17 cellular contexts compared by ENCODE assay signal in genomic region chr20:58636983-58637421, GRCh38. TPM values are rescaled to one million over a fixed set of nuclear protein-coding genes. Genes with fewer than 3 reads are reported as not detected.
DNase-seq lines count a peak whose midpoint lies in the region; ATAC-seq, FAIRE-seq and TF ChIP-seq lines count a peak whose summit lies in the region.
"Had no signal": no experiment of that assay in that cellular context is flagged by ENCODE, and none has a peak within 500 bp of the region (broad histone marks: within the 10 kb centered on the region; RNA-seq: fewer than 3 reads in every experiment).

No MANE protein-coding gene starts in this region.

- H3K79me1 ChIP-seq in H1 (ENCODE audit: low read depth, low read length), result no peaks in the 10 kb centered on the region

- H2BK5ac ChIP-seq in H1 (ENCODE audit: low read depth, low read length), result no peak overlapping the region

- H3K27me3 Mint-ChIP-seq in Caco-2 (ENCODE audit: insufficient read depth, unreplicated experiment), result peaks cover 13% of the 10 kb centered on the region
- H3K27me3 Mint-ChIP-seq in naive thymus-derived CD8-positive, alpha-beta T cell, result peaks cover 0 to 3% (median 1%) of the 10 kb centered on the region in 5 donors

- no peak overlapping the region for H3K4me3 ChIP-seq in Caco-2 (ENCODE audit: low read depth, low read length)
- no peak overlapping the region for H3K4me3 ChIP-seq in H7 (ENCODE audit: insufficient read depth, low read depth, low read length)
- no peak overlapping the region for H3K4me3 ChIP-seq in H1 (ENCODE audit: extremely low read depth in 1 of 4, insufficient read depth in 2 of 4, low read depth in 3 of 4, low read length in 4 of 4)
- H3K4me3 ChIP-seq: BLaER1, Peyer's patch, prostate gland had no signal

- H3K9me3 ChIP-seq in Caco-2 (no peaks in the 10 kb centered on the region), H1 (ENCODE audit: insufficient read depth in 2 of 2, low read depth in 1 of 2, low read length in 1 of 2) (no peaks in the 10 kb centered on the region)
- H3K9me3 ChIP-seq: BLaER1, Peyer's patch, prostate gland had no signal

- H3K18ac ChIP-seq in H1 (ENCODE audit: extremely low read depth, low read length), result no peak overlapping the region

- H3K23me2 ChIP-seq in H1 (ENCODE audit: low read depth, low read length), result no peaks in the 10 kb centered on the region

- TF ChIP-seq CTCF in Caco-2 (IDR thresholded peaks at IDR 0.05; ENCODE audit: insufficient read depth in 1 of 2, low read depth in 1 of 2, low read length in 1 of 2, severe bottlenecking in 1 of 2, unreplicated experiment in 1 of 2) (peak; percentile 44 to 58), H1 (IDR thresholded peaks at IDR 0.05; ENCODE audit: control extremely low read depth in 1 of 3, insufficient read depth in 1 of 3, low read depth in 1 of 3, low read length in 3 of 3) (peak in 2 of 3 experiments; percentile 26 to 54; a peak in 3 of 4 replicates)

- no peaks in the 10 kb centered on the region for H3K4me1 ChIP-seq in Caco-2
- H3K4me1 ChIP-seq in H1 (replicated peaks in 1 of 4; ENCODE audit: control insufficient read depth in 3 of 4, insufficient read depth in 4 of 4, low read length in 3 of 4), result peaks cover 0 to 2% (median 0%) of the 10 kb centered on the region in 4 experiments; a peak in 1 of 7 replicates
- H3K4me1 ChIP-seq: Peyer's patch, prostate gland had no signal

- H3K79me2 ChIP-seq in H1 (ENCODE audit: control insufficient read depth in 1 of 2, insufficient read depth in 2 of 2, low read length in 2 of 2), result no peaks in the 10 kb centered on the region

- H3K56ac ChIP-seq in H1 (replicated peaks; ENCODE audit: insufficient read length, low read depth, low read length), result no peak overlapping the region

- DNase-seq in Caco-2 (peak in 1 of 2 experiments; percentile 41), H7 (peak; percentile 84), H1 (ENCODE audit: low read depth in 1 of 2, low spot score in 2 of 2) (no peak), amniotic stem cell (lab: John Stamatoyannopoulos, UW) (no peak), inferior parietal cortex (ENCODE audit: extremely low spot score) (no peak), NOMO-1 (lab: John Stamatoyannopoulos, UW; ENCODE audit: unreplicated experiment in 2 of 2) (no peak)
- no peak for DNase-seq in naive thymus-derived CD8-positive, alpha-beta T cell
- DNase-seq: activated CD4-positive, CD25-positive, alpha-beta regulatory T cell treated with anti-CD3 and anti-CD28 coated beads, Interleukin-2, amount 50 U/mL, for 72 hours; dermis blood vessel endothelial cell; NCI-H1417 treated with DMSO at 0.1 percent for 48 hours; NCI-H524 treated with DMSO at 0.1 percent for 48 hours; Peyer's patch; stimulated activated CD4-positive, alpha-beta T cell treated with anti-CD3 and anti-CD28 coated beads, Interleukin-2, amount 100 ng/mL, for 48 hours; T-helper 1 cell had no signal

- no peak overlapping the region for H3K27ac ChIP-seq in H1 (ENCODE audit: low read depth, low read length)
- H3K27ac ChIP-seq: BLaER1, Peyer's patch, prostate gland had no signal

- H3K4me2 ChIP-seq in H1 (ENCODE audit: insufficient read depth in 1 of 2, low read depth in 2 of 2, low read length in 2 of 2), result no peak overlapping the region
- H3K4me2 ChIP-seq: BLaER1 had no signal

- H3K4me3 Mint-ChIP-seq in Caco-2 (ENCODE audit: unreplicated experiment), result no peak overlapping the region
- H3K4me3 Mint-ChIP-seq in naive thymus-derived CD8-positive, alpha-beta T cell, result peak overlapping the region in 1 of 10 donors; percentile 4

- FAIRE-seq in H1 (lab: Jason Lieb, UNC), result no peak

- H3K14ac ChIP-seq in H1 (ENCODE audit: insufficient read length), result no peak overlapping the region

- H3K36me3 ChIP-seq in Caco-2 (ENCODE audit: control insufficient read depth, insufficient read depth, low read length) (no peaks in the 10 kb centered on the region), H7 (replicated peaks; ENCODE audit: control insufficient read depth, insufficient read depth, low read length) (no peaks in the 10 kb centered on the region), H1 (ENCODE audit: control insufficient read depth in 2 of 4, insufficient read depth in 4 of 4, low read length in 3 of 4) (no peaks in the 10 kb centered on the region)
- H3K36me3 ChIP-seq: BLaER1, Peyer's patch, prostate gland had no signal

- no peaks in the 10 kb centered on the region for H3K36me3 Mint-ChIP-seq in Caco-2 (ENCODE audit: insufficient read depth, unreplicated experiment)
- H3K36me3 Mint-ChIP-seq in naive thymus-derived CD8-positive, alpha-beta T cell, result no peaks in the 10 kb centered on the region

- 0 out of 7 replicates have a peak overlapping the region, but pooled peaks of 1 of the 4 experiments have one; percentile 15 for H3K9ac ChIP-seq in H1 (replicated peaks in 1 of 4; ENCODE audit: extremely low read depth in 1 of 4, low read depth in 3 of 4, low read length in 3 of 4)
- H3K9ac ChIP-seq: BLaER1 had no signal

- H3K27ac Mint-ChIP-seq in Caco-2 (ENCODE audit: unreplicated experiment), result no peak overlapping the region
- H3K27ac Mint-ChIP-seq in naive thymus-derived CD8-positive, alpha-beta T cell, result peak overlapping the region in 6 of 10 donors; percentile 31 to 83 (median 68)

- no peak for TF ChIP-seq EP300 in H1 (IDR thresholded peaks at IDR 0.05; ENCODE audit: borderline replicate concordance in 1 of 2, low read depth in 2 of 2, low read length in 2 of 2)

- H3K27me3 ChIP-seq in Caco-2 (replicated peaks; ENCODE audit: control insufficient read depth, insufficient read depth, low read length) (no peaks in the 10 kb centered on the region; the same call in none of the 2 replicates), H7 (ENCODE audit: control insufficient read depth, insufficient read depth, low read length) (no peaks in the 10 kb centered on the region), H1 (replicated peaks in 1 of 4; ENCODE audit: control insufficient read depth in 3 of 4, extremely low read depth in 1 of 4, insufficient read depth in 3 of 4, low read length in 3 of 4) (no peaks in the 10 kb centered on the region; a peak in 1 of 7 replicates)
- H3K27me3 ChIP-seq: BLaER1, Peyer's patch had no signal

- TF ChIP-seq RAD21 in H1 (IDR thresholded peaks at IDR 0.05 in 1 of 2, conservative IDR thresholded peaks at IDR 0.05 in 1 of 2; ENCODE audit: low read depth in 2 of 2, low read length in 2 of 2), result peak; percentile 26 to 34; a peak in 2 of 4 replicates

- H3K23ac ChIP-seq in H1 (ENCODE audit: insufficient read length), result no peak overlapping the region

- peak overlapping the region; percentile 68; the same call in 1 of the 2 replicates for H2BK12ac ChIP-seq in H1 (ENCODE audit: low read depth, low read length)

- no peak overlapping the region for H4K8ac ChIP-seq in H1 (ENCODE audit: extremely low read depth, insufficient read depth, low read length)

- H4K20me1 ChIP-seq in H1 (replicated peaks in 1 of 2; ENCODE audit: control insufficient read depth in 1 of 2, insufficient read depth in 2 of 2, low read length in 2 of 2), result no peaks in the 10 kb centered on the region
- H4K20me1 ChIP-seq: BLaER1 had no signal

- POLR2A ChIA-PET in Caco-2 (lab: Charles Lee) (no interaction called here), H1 (lab: Charles Lee; ENCODE audit: partially characterized antibody) (interaction anchor here (0.8 to 1.7 kb wide), 6 partner anchors 11 to 54 kb away, joined by 3 to 5 read pairs (median 3); no protein-coding TSS in a partner anchor)
- POLR2A ChIA-PET in naive thymus-derived CD8-positive, alpha-beta T cell (lab: Charles Lee), result interaction anchor here (5.1 kb wide), 1 partner anchor 14 kb away, joined by 47 read pairs; the partner anchor contains the start of gene STX16

- H4K91ac ChIP-seq in H1 (replicated peaks; ENCODE audit: insufficient read length, low read length), result no peak overlapping the region

- BruUV-seq in Caco-2 (replicated peaks; lab: Mats Ljungman, UMichigan), result no TSS peak

- H2BK120ac ChIP-seq in H1 (replicated peaks; ENCODE audit: low read depth, low read length), result no peak overlapping the region

- no peak overlapping the region for H2AFZ ChIP-seq in H1 (ENCODE audit: low read length)

- no peaks in the 10 kb centered on the region for H3K4me1 Mint-ChIP-seq in Caco-2 (ENCODE audit: low read depth, unreplicated experiment)
- peaks cover 11 to 40% (median 31%) of the 10 kb centered on the region in 4 donors for H3K4me1 Mint-ChIP-seq in naive thymus-derived CD8-positive, alpha-beta T cell

- CTCF ChIA-PET in Caco-2 (lab: Charles Lee) (interaction anchor here (0.7 to 2.2 kb wide), 2 partner anchors 14 to 23 kb away, joined by 3 to 11 read pairs; partner anchors contain the start of gene STX16), H1 (lab: Charles Lee; ENCODE audit: partially characterized antibody) (interaction anchor here (0.9 to 1.9 kb wide), 13 partner anchors 10 to 156 kb away, joined by 3 to 7 read pairs (median 3); partner anchors contain the start of gene STX16)

- H3K9me3 Mint-ChIP-seq in Caco-2 (ENCODE audit: unreplicated experiment), result no peaks in the 10 kb centered on the region
- H3K9me3 Mint-ChIP-seq in naive thymus-derived CD8-positive, alpha-beta T cell, result no peaks in the 10 kb centered on the region

- WGBS in H1 (ENCODE audit: extremely low coverage in 1 of 2, insufficient coverage in 1 of 2, insufficient read length in 1 of 2, insufficient replicate concordance in 2 of 2, low coverage in 1 of 2, low lambda C conversion rate in 2 of 2, missing lambda C conversion rate in 1 of 2), 2 experiments, result 78% methylated on average over 8 of the region's 8 CpGs; no CpG with 5 or more reads in 1 of the 2 experiments

- no peak overlapping the region for H3K4ac ChIP-seq in H1 (replicated peaks; ENCODE audit: insufficient read length, low read depth, low read length)

- intact Hi-C loops in Caco-2 (cut with micrococcal nuclease; ENCODE audit: unreplicated experiment), result loop anchor here (5.0 kb wide), 2 partner anchors 65 to 155 kb away; no protein-coding TSS in a partner anchor

- H2BK20ac ChIP-seq in H1 (ENCODE audit: low read length), result 0 out of 2 replicates have a peak overlapping the region, but pooled peaks have one; percentile 9

- peak overlapping the region; percentile 78; the same call in 1 of the 2 replicates for H2AK5ac ChIP-seq in H1 (ENCODE audit: low read depth, low read length)

- H4K5ac ChIP-seq in H1 (ENCODE audit: insufficient read length, low read depth, low read length), result no peak overlapping the region

- ATAC-seq in naive thymus-derived CD8-positive, alpha-beta T cell, result no peak
- ATAC-seq in GM21515 (IDR thresholded peaks at IDR 0.05; ENCODE audit: unreplicated experiment), result no peak

- no peak for TF ChIP-seq POLR2A in H1 (IDR thresholded peaks at IDR 0.05; ENCODE audit: control extremely low read depth in 1 of 2, low read depth in 2 of 2, low read length in 2 of 2)

- no peak overlapping the region for H2BK15ac ChIP-seq in H1 (ENCODE audit: low read length)

RNA-seq across cellular contexts. Expression of gene STX16, which starts 14.1 kb away (rescaled TPM):
- 82.2 and 97.0 TPM in 2 replicates for total RNA-seq in Caco-2 (2022)
- total RNA-seq in H7 (2014; rRNA removed; shearing (Covaris generic)), result 18.4 and 30.7 TPM in 2 replicates
- total RNA-seq in H1 (2021; fragmentation: NEBNext Ultra II Directional; extraction: Animal tissue kit (Norgen Biotek cat#: 25700)), result 61.6 and 64.4 TPM in 2 replicates
- polyA plus RNA-seq in H1 (2011; rRNA removed), result 45.2 and 45.3 TPM in 2 replicates
- 87.2 TPM for polyA plus RNA-seq in H1 (2011; cell fraction: cytosol; rRNA removed)
- polyA plus RNA-seq in H1 (2011; cell fraction: nucleus; rRNA removed), result 65.1 TPM
- polyA plus RNA-seq in H1 (2012, experiment 1 of 2), result 67.7 to 88.0 TPM (median 78.0 TPM) in 4 replicates
- polyA plus RNA-seq in H1 (2012, experiment 2 of 2), result 9.0 TPM
- polyA plus RNA-seq in H1 (2013, experiment 1 of 2), result 60.8 TPM
- polyA plus RNA-seq in H1 (2013, experiment 2 of 2), result 50.5 TPM
- polyA minus RNA-seq in H1 (2011; rRNA and poly(A)+ RNA removed), result 45.0 and 48.5 TPM in 2 replicates
- polyA minus RNA-seq in H1 (2011; cell fraction: cytosol; rRNA and poly(A)+ RNA removed), result 32.7 TPM
- polyA minus RNA-seq in H1 (2011; cell fraction: nucleus; rRNA and poly(A)+ RNA removed), result 46.7 TPM
- total RNA-seq in naive thymus-derived CD8-positive, alpha-beta T cell, result 100 to 1,000 TPM; 183 to 205 TPM
- 10 to 100 TPM; 23.2 to 35.9 (median 30.4) TPM for polyA plus RNA-seq in naive thymus-derived CD8-positive, alpha-beta T cell

RNA-seq across cellular contexts. Expression of gene NPEPL1, which starts 55.6 kb away (rescaled TPM):
- 32.9 and 41.9 TPM in 2 replicates for total RNA-seq in Caco-2 (2022)
- total RNA-seq in H7 (2014; rRNA removed; shearing (Covaris generic)), result 30.9 and 33.8 TPM in 2 replicates
- 26.7 and 26.8 TPM in 2 replicates for total RNA-seq in H1 (2021; fragmentation: NEBNext Ultra II Directional; extraction: Animal tissue kit (Norgen Biotek cat#: 25700))
- polyA plus RNA-seq in H1 (2011; rRNA removed), result 12.4 and 26.3 TPM in 2 replicates
- polyA plus RNA-seq in H1 (2011; cell fraction: cytosol; rRNA removed), result 20.2 TPM
- 166 TPM for polyA plus RNA-seq in H1 (2011; cell fraction: nucleus; rRNA removed)
- 30.4 to 43.7 TPM (median 40.6 TPM) in 4 replicates for polyA plus RNA-seq in H1 (2012, experiment 1 of 2)
- polyA plus RNA-seq in H1 (2012, experiment 2 of 2), result 20.7 TPM
- 16.9 TPM for polyA plus RNA-seq in H1 (2013, experiment 1 of 2)
- polyA plus RNA-seq in H1 (2013, experiment 2 of 2), result 14.3 TPM
- 7.0 and 9.4 TPM in 2 replicates for polyA minus RNA-seq in H1 (2011; rRNA and poly(A)+ RNA removed)
- polyA minus RNA-seq in H1 (2011; cell fraction: cytosol; rRNA and poly(A)+ RNA removed), result 9.7 TPM
- 37.9 TPM for polyA minus RNA-seq in H1 (2011; cell fraction: nucleus; rRNA and poly(A)+ RNA removed)
- total RNA-seq in naive thymus-derived CD8-positive, alpha-beta T cell, result 10 to 100 TPM; 43.1 to 44.8 TPM
- polyA plus RNA-seq in naive thymus-derived CD8-positive, alpha-beta T cell, result 1 to 10 TPM; 5.3 to 6.3 (median 5.5) TPM
